Comparison of ENCODE assay signal across 22 cellular contexts in genomic region chr13:100892981-100893380, GRCh38.
DNase-seq lines count a peak whose midpoint lies in the region; ATAC-seq and TF ChIP-seq lines count a peak whose summit lies in the region.
"Had no signal": no experiment of that assay in that cellular context is flagged by ENCODE, and none has a peak within 500 bp of the region (broad histone marks: within the 10 kb centered on the region; RNA-seq: fewer than 3 reads in every experiment).

No MANE protein-coding gene starts in this region.

- no peaks in the 10 kb centered on the region for H4K20me1 ChIP-seq in osteoblast (ENCODE audit: insufficient read depth, low read length)
- H4K20me1 ChIP-seq: BLaER1 had no signal

- no peak for ATAC-seq in right cardiac atrium
- ATAC-seq: A549, GM23338 had no signal

- intact Hi-C loops in head of caudate nucleus (cut with DNase I) (no loop called here), right cardiac atrium (cut with DNase I) (no loop called here)

- H3K27me3 ChIP-seq in osteoblast (ENCODE audit: insufficient read depth, low read length): no peaks in the 10 kb centered on the region
- H3K27me3 ChIP-seq in WERI-Rb-1 (ENCODE audit: insufficient read depth, low read depth, severe bottlenecking): peaks cover 3% of the 10 kb centered on the region
- H3K27me3 ChIP-seq in right cardiac atrium (ENCODE audit: control insufficient read depth, insufficient read depth): no peaks in the 10 kb centered on the region
- H3K27me3 ChIP-seq: BLaER1, Peyer's patch had no signal

- TF ChIP-seq CTCF in osteoblast (IDR thresholded peaks at IDR 0.05; ENCODE audit: extremely low read depth, low read depth, low read length) (no peak), WERI-Rb-1 (IDR thresholded peaks at IDR 0.05; ENCODE audit: low read depth, low read length) (no peak)

- H3K4me1 ChIP-seq in osteoblast (ENCODE audit: insufficient read depth, low read length): peaks cover 2% of the 10 kb centered on the region
- H3K4me1 ChIP-seq in right cardiac atrium (ENCODE audit: control insufficient read depth, insufficient read depth, low read length): no peaks in the 10 kb centered on the region
- H3K4me1 ChIP-seq: A549, BLaER1, Peyer's patch had no signal

- H3K4me2 ChIP-seq in osteoblast (ENCODE audit: insufficient read depth, low read length): no peak overlapping the region
- H3K4me2 ChIP-seq: A549, BLaER1, GM23338, KMS-11 had no signal

- no peak overlapping the region for H2AFZ ChIP-seq in osteoblast (ENCODE audit: low read length)
- H2AFZ ChIP-seq: GM23338 had no signal

- WGBS in right cardiac atrium: 35% methylated on average over 2 of the region's 2 CpGs

- H3K9me3 ChIP-seq in osteoblast (ENCODE audit: low read depth, low read length): no peaks in the 10 kb centered on the region
- H3K9me3 ChIP-seq in WERI-Rb-1 (ENCODE audit: severe bottlenecking): no peaks in the 10 kb centered on the region
- H3K9me3 ChIP-seq in right cardiac atrium (ENCODE audit: control insufficient read depth, low read length): no peaks in the 10 kb centered on the region
- H3K9me3 ChIP-seq: A549, BLaER1, Peyer's patch had no signal

- H3K79me2 ChIP-seq in osteoblast (ENCODE audit: insufficient read depth, low read length): no peaks in the 10 kb centered on the region

- H3K27ac ChIP-seq in osteoblast (ENCODE audit: low read depth, low read length) (no peak overlapping the region), temporal lobe (ENCODE audit: low read depth, low read length) (peak overlapping the region; percentile 63), WERI-Rb-1 (no peak overlapping the region), right cardiac atrium (ENCODE audit: low read length) (no peak overlapping the region)
- H3K27ac ChIP-seq: A549, BLaER1, KMS-11, Peyer's patch had no signal

- peak; percentile 41 for DNase-seq in SK-MEL-5 (ENCODE audit: low read depth, low spot score)
- peak in 26 of 42 donors; percentile 8 to 64 (median 34) for DNase-seq in head of caudate nucleus
- peak; percentile 36 for DNase-seq in osteoblast (ENCODE audit: insufficient read length, low spot score, missing footprints)
- no peak for DNase-seq in NCI-H2081 (lab: John Stamatoyannopoulos, UW)
- no peak for DNase-seq in WERI-Rb-1
- no peak for DNase-seq in right cardiac atrium
- DNase-seq: CD4-positive, alpha-beta T cell; DND-41; HCEC 1CT; IMR-90; NCI-H1105; NCI-H146; NCI-H2029; NCI-H345; NCI-H524; NCI-H82; Peyer's patch had no signal

- in situ Hi-C loops in SK-MEL-5 (cut with HindIII; ENCODE audit: low pct_unique_long_range_greater_than_20kb, low sequenced_read_pairs): no loop called here

- H3K4me3 ChIP-seq in osteoblast (ENCODE audit: insufficient read depth, low read length) (no peak overlapping the region), WERI-Rb-1 (ENCODE audit: low read depth, low read length) (no peak overlapping the region), right cardiac atrium (ENCODE audit: low read length) (no peak overlapping the region)
- H3K4me3 ChIP-seq: A549, BLaER1, GM23338, Peyer's patch had no signal

- H3K36me3 ChIP-seq in osteoblast (ENCODE audit: insufficient read depth, low read length): no peaks in the 10 kb centered on the region
- no peaks in the 10 kb centered on the region for H3K36me3 ChIP-seq in WERI-Rb-1
- H3K36me3 ChIP-seq: BLaER1, Peyer's patch had no signal

Comparison
In these comparisons a context has a peak if more than half of its experiments do, and no peak if none do; other contexts are left out.
1. DNase-seq: peak in SK-MEL-5 (single experiment), head of caudate nucleus (26 of 42) and osteoblast (single experiment); none in NCI-H2081 (0 of 2), WERI-Rb-1 (single experiment) and right cardiac atrium (0 of 3).